In genomic region chr18:46320928-46321855, GRCh38 we compare ENCODE assay signal across 10 cellular contexts.
DNase-seq lines count a peak whose midpoint lies in the region; ATAC-seq lines count a peak whose summit lies in the region.
"Had no signal": no experiment of that assay in that cellular context is flagged by ENCODE, and none has a peak within 500 bp of the region (broad histone marks: within the 10 kb centered on the region; RNA-seq: fewer than 3 reads in every experiment).

No MANE protein-coding gene starts in this region.

- H3K4me3 Mint-ChIP-seq in immature natural killer cell = no peak overlapping the region

- H3K27me3 Mint-ChIP-seq in immature natural killer cell (ENCODE audit: low read depth in 3 of 3) = peaks cover 0 to 4% (median 2%) of the 10 kb centered on the region in 3 donors

- H3K4me1 Mint-ChIP-seq in immature natural killer cell = peaks cover 0 to 3% of the 10 kb centered on the region in 2 donors

- ATAC-seq in GM19035 (IDR thresholded peaks at IDR 0.05; ENCODE audit: unreplicated experiment) = no peak
- ATAC-seq in GM19463 (IDR thresholded peaks at IDR 0.05; ENCODE audit: unreplicated experiment) = no peak

- H3K27ac Mint-ChIP-seq in immature natural killer cell = no peak overlapping the region

- in situ Hi-C loops in Caki2 (cut with HindIII; ENCODE audit: low pct_unique_long_range_greater_than_20kb, low sequenced_read_pairs) = no loop called here

- DNase-seq in Caki2 (ENCODE audit: low read depth) (peak; percentile 68), HT-29 (ENCODE audit: low spot score) (peak; percentile 52), astrocyte of the hippocampus (ENCODE audit: low read depth, low spot score) (peak; percentile 52), kidney tubule cell (ENCODE audit: low spot score) (peak; percentile 94), NCI-H2171 treated with DMSO at 0.1 percent for 48 hours (lab: John Stamatoyannopoulos, UW) (no peak), immature natural killer cell (no peak)
- DNase-seq: activated CD8-positive, alpha-beta memory T cell treated with anti-CD3 and anti-CD28 coated beads, Interleukin-2, amount 50 U/mL, for 48 hours; NCI-H2081 had no signal

- no peaks in the 10 kb centered on the region for H3K9me3 Mint-ChIP-seq in immature natural killer cell

- no peaks in the 10 kb centered on the region for H3K36me3 Mint-ChIP-seq in immature natural killer cell

Comparison
In these comparisons a context has a peak if more than half of its experiments do, and no peak if none do; other contexts are left out.
1. DNase-seq: peak in Caki2 (single experiment), HT-29 (single experiment), astrocyte of the hippocampus (single experiment) and kidney tubule cell (single experiment); none in NCI-H2171 treated with DMSO at 0.1 percent for 48 hours (single experiment) and immature natural killer cell (0 of 3).